Comparison of ENCODE assay signal across 11 cellular contexts in the genomic region with DNA sequence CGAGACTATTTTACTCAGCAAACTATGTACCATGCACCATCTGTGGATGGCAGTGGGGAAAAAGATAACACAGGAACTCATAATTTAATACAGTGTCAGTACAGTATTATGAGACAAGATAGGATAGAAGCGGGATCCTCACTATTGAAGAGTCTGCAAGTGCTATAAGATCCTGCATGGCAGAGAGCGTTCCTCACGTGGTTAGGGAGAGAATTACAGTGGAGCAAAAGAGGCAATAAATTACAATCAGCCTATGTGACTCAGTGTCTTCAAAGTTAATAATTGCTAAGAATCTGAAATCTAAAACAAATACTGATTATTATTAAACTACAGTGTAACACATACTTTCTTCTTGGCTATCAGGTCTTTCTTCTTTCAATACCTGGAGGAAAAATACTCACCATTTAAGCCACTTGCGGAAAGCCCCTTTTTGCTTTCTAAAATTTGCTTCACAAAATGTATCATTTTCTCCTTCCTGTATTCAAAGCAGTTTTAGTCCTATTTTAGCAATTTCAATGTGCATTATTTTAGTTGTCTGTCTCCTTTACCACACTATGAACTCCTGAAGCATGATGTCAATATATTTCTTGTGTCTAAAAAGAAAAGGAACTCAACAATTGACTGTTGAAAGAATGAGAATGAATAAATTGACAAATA.
DNase-seq lines count a peak whose midpoint lies in the region; ATAC-seq, FAIRE-seq and TF ChIP-seq lines count a peak whose summit lies in the region.
"Had no signal": no experiment of that assay in that cellular context is flagged by ENCODE, and none has a peak within 500 bp of the region (broad histone marks: within the 10 kb centered on the region; RNA-seq: fewer than 3 reads in every experiment).

No MANE protein-coding gene starts in this region.

- no TSS peak for BruUV-seq in Calu3 (replicated peaks; lab: Mats Ljungman, UMichigan)

- FAIRE-seq in H54 (lab: Jason Lieb, UNC) = no peak

- peak; percentile 38 for TF ChIP-seq CTCF in Calu3 (IDR thresholded peaks at IDR 0.05; ENCODE audit: unreplicated experiment)

- H3K27me3 Mint-ChIP-seq in Calu3 (ENCODE audit: unreplicated experiment) = no peaks in the 10 kb centered on the region
- no peaks in the 10 kb centered on the region for H3K27me3 Mint-ChIP-seq in activated CD8-positive, alpha-beta memory T cell treated with anti-CD3 and anti-CD28 coated beads, Interleukin-2, amount 10 ng/mL, durations not matched to agents 7 days and 5 days
- H3K27me3 Mint-ChIP-seq: naive thymus-derived CD4-positive, alpha-beta T cell had no signal

- ATAC-seq in GM18870 (IDR thresholded peaks at IDR 0.05; ENCODE audit: unreplicated experiment) (peak; percentile 67), HG02571 (IDR thresholded peaks at IDR 0.05; ENCODE audit: unreplicated experiment) (peak; percentile 52), HG03521 (IDR thresholded peaks at IDR 0.05; ENCODE audit: unreplicated experiment) (peak; percentile 42)
- ATAC-seq in activated CD8-positive, alpha-beta memory T cell treated with anti-CD3 and anti-CD28 coated beads, Interleukin-2, amount 10 ng/mL, durations not matched to agents 7 days and 5 days = no peak
- ATAC-seq: naive thymus-derived CD4-positive, alpha-beta T cell had no signal

- H3K4me3 Mint-ChIP-seq in Calu3 (ENCODE audit: low read depth, unreplicated experiment) = peak overlapping the region; percentile 7
- no peak overlapping the region for H3K4me3 Mint-ChIP-seq in activated CD8-positive, alpha-beta memory T cell treated with anti-CD3 and anti-CD28 coated beads, Interleukin-2, amount 10 ng/mL, durations not matched to agents 7 days and 5 days
- H3K4me3 Mint-ChIP-seq: naive thymus-derived CD4-positive, alpha-beta T cell had no signal

- H3K36me3 Mint-ChIP-seq in Calu3 (ENCODE audit: insufficient read depth, unreplicated experiment) = no peaks in the 10 kb centered on the region
- no peaks in the 10 kb centered on the region for H3K36me3 Mint-ChIP-seq in activated CD8-positive, alpha-beta memory T cell treated with anti-CD3 and anti-CD28 coated beads, Interleukin-2, amount 10 ng/mL, durations not matched to agents 7 days and 5 days
- H3K36me3 Mint-ChIP-seq: naive thymus-derived CD4-positive, alpha-beta T cell had no signal

- DNase-seq in Calu3 (peak; percentile 21), H54 (ENCODE audit: insufficient read length, low spot score) (no peak), 8988T (no peak)
- DNase-seq in activated CD8-positive, alpha-beta memory T cell treated with anti-CD3 and anti-CD28 coated beads, Interleukin-2, amount 10 ng/mL, durations not matched to agents 7 days and 5 days = no peak
- no peak for DNase-seq in activated effector memory CD4-positive, alpha-beta T cell treated with Interleukin-2 at 50 U/mL for 16 hours
- DNase-seq: naive thymus-derived CD4-positive, alpha-beta T cell; NCI-H446 treated with DMSO at 0.1 percent for 48 hours; trophoblast cell had no signal

- TF ChIP-seq POLR2A in H54 (IDR thresholded peaks at IDR 0.05; ENCODE audit: low read depth, low read length) = no peak

- H3K9me3 Mint-ChIP-seq in Calu3 (ENCODE audit: low read depth, unreplicated experiment) = peaks cover 2% of the 10 kb centered on the region
- no peaks in the 10 kb centered on the region for H3K9me3 Mint-ChIP-seq in activated CD8-positive, alpha-beta memory T cell treated with anti-CD3 and anti-CD28 coated beads, Interleukin-2, amount 10 ng/mL, durations not matched to agents 7 days and 5 days (ENCODE audit: low read depth)

- H3K4me1 Mint-ChIP-seq in Calu3 (ENCODE audit: low read depth, unreplicated experiment) = peaks cover 17% of the 10 kb centered on the region
- no peaks in the 10 kb centered on the region for H3K4me1 Mint-ChIP-seq in activated CD8-positive, alpha-beta memory T cell treated with anti-CD3 and anti-CD28 coated beads, Interleukin-2, amount 10 ng/mL, durations not matched to agents 7 days and 5 days

- CTCF ChIA-PET in Calu3 (lab: Charles Lee) = no interaction called here
- CTCF ChIA-PET in activated CD8-positive, alpha-beta memory T cell treated with anti-CD3 and anti-CD28 coated beads, Interleukin-2, amount 10 ng/mL, durations not matched to agents 7 days and 5 days (lab: Charles Lee) = no interaction called here

- peak overlapping the region; percentile 49 for H3K27ac Mint-ChIP-seq in Calu3 (ENCODE audit: unreplicated experiment)
- H3K27ac Mint-ChIP-seq in activated CD8-positive, alpha-beta memory T cell treated with anti-CD3 and anti-CD28 coated beads, Interleukin-2, amount 10 ng/mL, durations not matched to agents 7 days and 5 days = no peak overlapping the region
- H3K27ac Mint-ChIP-seq: naive thymus-derived CD4-positive, alpha-beta T cell had no signal

- intact Hi-C loops in Calu3 (cut with micrococcal nuclease; ENCODE audit: unreplicated experiment) = loop anchor here (10.0 kb wide), 1 partner anchor 382 kb away; no protein-coding TSS in a partner anchor
